17 cellular contexts compared by ENCODE assay signal in genomic region chr2:3637311-3637675, GRCh38. TPM values are rescaled to one million over a fixed set of nuclear protein-coding genes. Genes with fewer than 3 reads are reported as not detected.
DNase-seq lines count a peak whose midpoint lies in the region; ATAC-seq and TF ChIP-seq lines count a peak whose summit lies in the region.
"Had no signal": no experiment of that assay in that cellular context is flagged by ENCODE, and none has a peak within 500 bp of the region (broad histone marks: within the 10 kb centered on the region; RNA-seq: fewer than 3 reads in every experiment).

No MANE protein-coding gene starts in this region.

- H3K4me1 ChIP-seq in spleen, result peaks cover 0 to 18% (median 2%) of the 10 kb centered on the region in 6 donors
- H3K4me1 ChIP-seq: A549; BLaER1 treated with 17β-estradiol and CSF1 and Interleukin-3, amounts not matched to agents 10 nM and 100 nM had no signal

- H3K36me3 ChIP-seq in spleen, result no peaks in the 10 kb centered on the region
- H3K36me3 ChIP-seq: BLaER1 treated with 17β-estradiol and CSF1 and Interleukin-3, amounts not matched to agents 10 nM and 100 nM had no signal

- no peak overlapping the region for H3K27ac ChIP-seq in spleen
- H3K27ac ChIP-seq: A549; BLaER1 treated with 17β-estradiol and CSF1 and Interleukin-3, amounts not matched to agents 10 nM and 100 nM; GM23248 had no signal

- intact Hi-C loops in spleen (cut with DNase I; ENCODE audit: low total_unique reads), result no loop called here

- no peak for TF ChIP-seq CTCF in spleen (IDR thresholded peaks at IDR 0.05 in 8 of 11, conservative IDR thresholded peaks at IDR 0.05 in 3 of 11)

- peak; percentile 1 for DNase-seq in activated naive CD4-positive, alpha-beta T cell treated with anti-CD3 and anti-CD28 coated beads, Interleukin-2, amount 50 U/mL, for 16 hours
- DNase-seq in activated naive CD4-positive, alpha-beta T cell treated with Interleukin-2 at 50 U/mL for 16 hours, result no peak
- peak; percentile 24 for DNase-seq in left lobe of liver (ENCODE audit: low spot score)
- DNase-seq in spleen, result peak; percentile 50
- no peak for DNase-seq in NK-92 (lab: John Stamatoyannopoulos, UW; ENCODE audit: unreplicated experiment)
- DNase-seq in GM19240 (ENCODE audit: insufficient read length, low spot score), result no peak
- DNase-seq in UCSD-AML1 (lab: John Stamatoyannopoulos, UW; ENCODE audit: unreplicated experiment), result no peak
- DNase-seq: DND-41, GM23248, NCI-H187, NCI-H446 treated with DMSO at 0.1 percent for 48 hours, NCI-H748 treated with DMSO at 0.1 percent for 48 hours, PC-3 had no signal

- no peaks in the 10 kb centered on the region for H3K9me3 ChIP-seq in spleen
- H3K9me3 ChIP-seq: A549; BLaER1 treated with 17β-estradiol and CSF1 and Interleukin-3, amounts not matched to agents 10 nM and 100 nM had no signal

- ATAC-seq in left lobe of liver, result no peak
- ATAC-seq: A549, GM12878, HCT116, PC-3 had no signal

- TF ChIP-seq POLR2A in spleen (IDR thresholded peaks at IDR 0.05), result no peak

- H3K4me3 ChIP-seq in spleen, result no peak overlapping the region
- H3K4me3 ChIP-seq: A549; BLaER1 treated with 17β-estradiol and CSF1 and Interleukin-3, amounts not matched to agents 10 nM and 100 nM; GM12878; GM23248 had no signal

- no peaks in the 10 kb centered on the region for H3K27me3 ChIP-seq in spleen (replicated peaks in 1 of 7)
- H3K27me3 ChIP-seq: BLaER1 treated with 17β-estradiol and CSF1 and Interleukin-3, amounts not matched to agents 10 nM and 100 nM had no signal

- WGBS in spleen, 5 donors, result 79 to 92% (median 89%) methylated on average over 11 of the region's 11 CpGs

RNA-seq across cellular contexts. Expression of gene ALLC, which starts 20.7 kb away (rescaled TPM):
- total RNA-seq in left lobe of liver, result 0.20 TPM
- total RNA-seq in spleen, result not detected
- not detected for polyA plus RNA-seq in spleen
- total RNA-seq: GM12878, GM23248, PC-3 had no signal
- polyA plus RNA-seq: A549, GM23248 had no signal

RNA-seq across cellular contexts. Expression of gene COLEC11, which starts 42.4 kb away (rescaled TPM):
- total RNA-seq in left lobe of liver (40.1 TPM), spleen (1 to 10 TPM in 6 of 7 donors, under 1 TPM in 1; 0.64 to 8.0 (median 4.7) TPM)
- polyA plus RNA-seq in spleen, result 1 to 10 TPM; 1.9 to 3.2 (median 2.0) TPM
- total RNA-seq: GM23248 had no signal
- polyA plus RNA-seq: GM23248 had no signal

Comparison
In these comparisons a context has a peak if more than half of its experiments do, and no peak if none do; other contexts are left out.
1. DNase-seq: peak in activated naive CD4-positive, alpha-beta T cell treated with anti-CD3 and anti-CD28 coated beads, Interleukin-2, amount 50 U/mL, for 16 hours (single experiment), left lobe of liver (single experiment) and spleen (single experiment); none in activated naive CD4-positive, alpha-beta T cell treated with Interleukin-2 at 50 U/mL for 16 hours (single experiment), NK-92 (single experiment), GM19240 (single experiment) and UCSD-AML1 (single experiment).